ENCODE assay signal across 8 cellular contexts in genomic region chr14:36320210-36321003, GRCh38. TPM values are rescaled to one million over a fixed set of nuclear protein-coding genes. Genes with fewer than 3 reads are reported as not detected.
DNase-seq lines count a peak whose midpoint lies in the region; ATAC-seq, FAIRE-seq and TF ChIP-seq lines count a peak whose summit lies in the region.

Gene MBIP, minus strand, starts transcription at chr14:36320637. Its CDS starts 49 bp downstream, at chr14:36320588.

- peak within 1 kb of the TSS; percentile 83 for H3K4me3 ChIP-seq in AG04450 (ENCODE audit: low read depth, low read length)

- DNase-seq in AG04450 (ENCODE audit: low read depth, low spot score) (peak; percentile 90), NCI-H345 treated with DMSO at 0.1 percent for 48 hours (lab: John Stamatoyannopoulos, UW; ENCODE audit: unreplicated experiment) (peak; percentile 94)
- peak; percentile 72 to 87 (median 82) for DNase-seq in activated CD4-positive, CD25-positive, alpha-beta regulatory T cell (lab: John Stamatoyannopoulos, UW)
- peak; percentile 85 for DNase-seq in central memory CD4-positive, alpha-beta T cell
- DNase-seq in stimulated activated CD4-positive, alpha-beta T cell treated with anti-CD3 and anti-CD28 coated beads, Interleukin-12 subunit alpha, Interleukin-12 subunit beta, amount 100 ng/mL, for 4 hours: peak; percentile 85

- no peaks in the 10 kb centered on the region for H3K27me3 ChIP-seq in AG04450 (ENCODE audit: control insufficient read depth, insufficient read depth, low read length)

- H3K27ac ChIP-seq in AG04450 (ENCODE audit: low read depth, low read length): peak within 1 kb of the TSS; percentile 75

- ATAC-seq in GM19023 (IDR thresholded peaks at IDR 0.05; ENCODE audit: unreplicated experiment) (peak; percentile 97), HG03280 (IDR thresholded peaks at IDR 0.05; ENCODE audit: unreplicated experiment) (peak; percentile 99)

- H3K9me3 ChIP-seq in AG04450 (ENCODE audit: control insufficient read depth, insufficient read depth, low read length): no peaks in the 10 kb centered on the region

- no peak for TF ChIP-seq CTCF in AG04450 (IDR thresholded peaks at IDR 0.05; ENCODE audit: low read depth, low read length)

- peak; percentile 90 for FAIRE-seq in islet of Langerhans (lab: Jason Lieb, UNC)

- POLR2A ChIA-PET in AG04450 (lab: Yijun Ruan, JAX): interaction anchor here (0.6 to 1.3 kb wide), 4 partner anchors 27 to 808 kb away, joined by 3 to 7 read pairs (median 5); no protein-coding TSS in a partner anchor

- CTCF ChIA-PET in AG04450 (lab: Charles Lee): interaction anchor here (0.6 to 1.2 kb wide), 6 partner anchors 8 to 250 kb away, joined by 3 to 5 read pairs (median 4); no protein-coding TSS in a partner anchor

RNA-seq across cellular contexts. Expression of gene MBIP, which starts in this region (rescaled TPM):
- 25.6 and 36.8 TPM in 2 replicates for polyA plus RNA-seq in AG04450 (2011; rRNA removed)
- polyA minus RNA-seq in AG04450 (2011; rRNA and poly(A)+ RNA removed): 19.8 and 23.3 TPM in 2 replicates

Comparison
In these comparisons a context has a peak if more than half of its experiments do, and no peak if none do; other contexts are left out.
1. Peak in every context shown above with its lines: DNase-seq, ATAC-seq, H3K4me3 ChIP-seq and H3K27ac ChIP-seq.